Comparison of ENCODE assay signal across 1 cellular context in genomic region chr4:183328832-183329231, GRCh38.
TF ChIP-seq lines count a peak whose summit lies in the region.

No MANE protein-coding gene starts in this region.

TF ChIP-seq in IMR-90, 13 proteins besides CTCF, POLR2A, EP300 and RAD21 (continued from another document):
- TF ChIP-seq, protein P1, sequence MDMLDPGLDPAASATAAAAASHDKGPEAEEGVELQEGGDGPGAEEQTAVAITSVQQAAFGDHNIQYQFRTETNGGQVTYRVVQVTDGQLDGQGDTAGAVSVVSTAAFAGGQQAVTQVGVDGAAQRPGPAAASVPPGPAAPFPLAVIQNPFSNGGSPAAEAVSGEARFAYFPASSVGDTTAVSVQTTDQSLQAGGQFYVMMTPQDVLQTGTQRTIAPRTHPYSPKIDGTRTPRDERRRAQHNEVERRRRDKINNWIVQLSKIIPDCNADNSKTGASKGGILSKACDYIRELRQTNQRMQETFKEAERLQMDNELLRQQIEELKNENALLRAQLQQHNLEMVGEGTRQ (IDR thresholded peaks at IDR 0.05; ENCODE audit: low read depth, low read length): no peak
- TF ChIP-seq, protein P2, sequence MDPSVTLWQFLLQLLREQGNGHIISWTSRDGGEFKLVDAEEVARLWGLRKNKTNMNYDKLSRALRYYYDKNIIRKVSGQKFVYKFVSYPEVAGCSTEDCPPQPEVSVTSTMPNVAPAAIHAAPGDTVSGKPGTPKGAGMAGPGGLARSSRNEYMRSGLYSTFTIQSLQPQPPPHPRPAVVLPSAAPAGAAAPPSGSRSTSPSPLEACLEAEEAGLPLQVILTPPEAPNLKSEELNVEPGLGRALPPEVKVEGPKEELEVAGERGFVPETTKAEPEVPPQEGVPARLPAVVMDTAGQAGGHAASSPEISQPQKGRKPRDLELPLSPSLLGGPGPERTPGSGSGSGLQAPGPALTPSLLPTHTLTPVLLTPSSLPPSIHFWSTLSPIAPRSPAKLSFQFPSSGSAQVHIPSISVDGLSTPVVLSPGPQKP (IDR thresholded peaks at IDR 0.05; ENCODE audit: borderline replicate concordance, low read depth, low read length): no peak
- TF ChIP-seq SMC3 (IDR thresholded peaks at IDR 0.05; ENCODE audit: low read depth, low read length) (no peak), CHD1 (IDR thresholded peaks at IDR 0.05; ENCODE audit: low read depth, low read length) (no peak)
